In the genomic region with DNA sequence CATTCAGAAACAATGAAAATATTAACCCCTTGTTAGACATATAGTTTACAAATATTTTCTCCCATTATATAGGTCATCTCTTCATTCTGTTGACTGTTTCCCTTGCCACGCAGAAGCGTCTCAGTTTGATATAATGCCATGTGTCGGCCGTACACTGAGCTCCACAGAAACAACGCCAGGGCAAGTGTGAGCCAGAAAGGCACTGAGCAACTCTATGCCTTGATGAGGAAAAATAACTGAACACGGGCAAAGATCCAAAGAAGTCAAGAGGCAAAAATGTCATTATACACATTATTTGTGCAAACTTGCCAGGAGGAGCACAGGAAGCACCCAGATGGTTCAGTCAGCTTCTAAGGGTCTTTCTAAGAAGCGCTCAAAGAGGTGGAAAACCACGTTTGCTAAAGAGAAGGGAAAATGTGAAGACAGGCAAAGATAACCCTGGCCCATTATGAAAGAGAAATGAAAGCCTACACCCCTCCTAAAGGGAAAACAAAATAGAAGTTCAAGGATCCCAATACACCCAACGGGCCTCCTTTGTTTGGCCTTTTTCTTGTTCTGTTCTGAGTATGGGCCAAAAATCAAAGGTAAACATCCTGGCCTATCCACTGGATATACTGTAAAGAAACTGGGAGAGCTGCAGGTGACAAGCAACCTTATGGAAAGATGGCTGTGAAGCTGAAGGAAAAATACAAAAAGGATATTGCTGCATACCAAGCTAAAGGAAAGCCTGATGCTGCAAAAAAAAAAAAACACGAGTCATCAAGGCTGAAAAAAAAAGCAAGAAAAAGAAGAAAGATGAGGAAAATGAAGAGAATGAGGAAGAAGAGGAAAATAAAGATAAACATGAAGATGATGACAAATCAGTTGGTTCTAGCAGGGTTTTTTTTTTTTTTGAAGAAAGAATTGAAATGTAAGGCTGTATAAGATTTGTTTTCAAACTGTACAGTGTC, we compare ENCODE assay signal across 10 cellular contexts. TPM values are rescaled to one million over a fixed set of nuclear protein-coding genes. Genes with fewer than 3 reads are reported as not detected.
DNase-seq lines count a peak whose midpoint lies in the region; ATAC-seq and TF ChIP-seq lines count a peak whose summit lies in the region.
"Had no signal": no experiment of that assay in that cellular context is flagged by ENCODE, and none has a peak within 500 bp of the region (broad histone marks: within the 10 kb centered on the region; RNA-seq: fewer than 3 reads in every experiment).

No MANE protein-coding gene starts in this region.

- H3K4me3 Mint-ChIP-seq in activated CD4-positive, alpha-beta T cell treated with anti-CD3 and anti-CD28 coated beads for 36 hours, result no peak overlapping the region
- no peak overlapping the region for H3K4me3 Mint-ChIP-seq in activated CD4-positive, alpha-beta T cell treated with anti-CD3 and anti-CD28 coated beads, Interleukin-2, amount 10 ng/mL, durations not matched to agents 7 days and 5 days
- peak overlapping the region; percentile 0 to 8 for H3K4me3 Mint-ChIP-seq in stimulated activated naive CD8-positive, alpha-beta T cell treated with anti-CD3 and anti-CD28 coated beads, Interleukin-15, amount 100 ng/mL, for 72 hours

- H3K27me3 ChIP-seq in right cardiac atrium (ENCODE audit: control insufficient read depth, insufficient read depth), result no peaks in the 10 kb centered on the region

- no peaks in the 10 kb centered on the region for H3K9me3 Mint-ChIP-seq in activated CD4-positive, alpha-beta T cell treated with anti-CD3 and anti-CD28 coated beads for 36 hours (ENCODE audit: low read depth)
- H3K9me3 Mint-ChIP-seq in activated CD4-positive, alpha-beta T cell treated with anti-CD3 and anti-CD28 coated beads, Interleukin-2, amount 10 ng/mL, durations not matched to agents 7 days and 5 days, result peaks cover 3% of the 10 kb centered on the region
- H3K9me3 Mint-ChIP-seq in stimulated activated naive CD8-positive, alpha-beta T cell treated with anti-CD3 and anti-CD28 coated beads, Interleukin-15, amount 100 ng/mL, for 72 hours, result no peaks in the 10 kb centered on the region

- in situ Hi-C loops in astrocyte of the cerebellum (cut with HindIII; ENCODE audit: low sequenced_read_pairs), result no loop called here

- H3K4me1 Mint-ChIP-seq in activated CD4-positive, alpha-beta T cell treated with anti-CD3 and anti-CD28 coated beads for 36 hours, result peaks cover 51% of the 10 kb centered on the region
- H3K4me1 Mint-ChIP-seq in activated CD4-positive, alpha-beta T cell treated with anti-CD3 and anti-CD28 coated beads, Interleukin-2, amount 10 ng/mL, durations not matched to agents 7 days and 5 days, result peaks cover 31% of the 10 kb centered on the region
- peaks cover 53% of the 10 kb centered on the region for H3K4me1 Mint-ChIP-seq in stimulated activated naive CD8-positive, alpha-beta T cell treated with anti-CD3 and anti-CD28 coated beads, Interleukin-15, amount 100 ng/mL, for 72 hours

- no peaks in the 10 kb centered on the region for H3K27me3 Mint-ChIP-seq in activated CD4-positive, alpha-beta T cell treated with anti-CD3 and anti-CD28 coated beads for 36 hours
- H3K27me3 Mint-ChIP-seq in activated CD4-positive, alpha-beta T cell treated with anti-CD3 and anti-CD28 coated beads, Interleukin-2, amount 10 ng/mL, durations not matched to agents 7 days and 5 days, result no peaks in the 10 kb centered on the region
- H3K27me3 Mint-ChIP-seq in stimulated activated naive CD8-positive, alpha-beta T cell treated with anti-CD3 and anti-CD28 coated beads, Interleukin-15, amount 100 ng/mL, for 72 hours, result no peaks in the 10 kb centered on the region

- TF ChIP-seq CTCF in astrocyte of the cerebellum (IDR thresholded peaks at IDR 0.05; ENCODE audit: low read depth, low read length, missing control alignments), result no peak

- ATAC-seq in activated CD4-positive, alpha-beta T cell treated with anti-CD3 and anti-CD28 coated beads for 36 hours, result no peak
- ATAC-seq in right cardiac atrium (peak; percentile 75 to 85), left colon (no peak)
- ATAC-seq in stimulated activated naive CD8-positive, alpha-beta T cell treated with anti-CD3 and anti-CD28 coated beads, Interleukin-15, amount 100 ng/mL, for 72 hours, result no peak

- CTCF ChIA-PET in activated CD4-positive, alpha-beta T cell treated with anti-CD3 and anti-CD28 coated beads for 36 hours (lab: Charles Lee), result interaction anchor here (0.6 to 1.0 kb wide), 3 partner anchors 12 to 93 kb away, joined by 3 to 6 read pairs (median 4); no protein-coding TSS in a partner anchor
- CTCF ChIA-PET in activated CD4-positive, alpha-beta T cell treated with anti-CD3 and anti-CD28 coated beads, Interleukin-2, amount 10 ng/mL, durations not matched to agents 7 days and 5 days (lab: Charles Lee), result interaction anchor here (1.1 to 1.3 kb wide), 2 partner anchors 8 to 61 kb away, joined by 3 to 5 read pairs; no protein-coding TSS in a partner anchor

- POLR2A ChIA-PET in activated CD4-positive, alpha-beta T cell treated with anti-CD3 and anti-CD28 coated beads for 36 hours (lab: Charles Lee), result no interaction called here
- POLR2A ChIA-PET in activated CD4-positive, alpha-beta T cell treated with anti-CD3 and anti-CD28 coated beads, Interleukin-2, amount 10 ng/mL, durations not matched to agents 7 days and 5 days (lab: Charles Lee), result no interaction called here

- intact Hi-C loops in activated CD4-positive, alpha-beta T cell treated with anti-CD3 and anti-CD28 coated beads for 36 hours (cut with DNase I, micrococcal nuclease), result no loop called here
- intact Hi-C loops in right cardiac atrium (cut with DNase I) (no loop called here), left colon (cut with DNase I, micrococcal nuclease) (no loop called here)

- no peak for DNase-seq in activated CD4-positive, alpha-beta T cell treated with anti-CD3 and anti-CD28 coated beads for 36 hours
- DNase-seq in activated CD4-positive, alpha-beta T cell treated with anti-CD3 and anti-CD28 coated beads, Interleukin-2, amount 10 ng/mL, durations not matched to agents 7 days and 5 days, result no peak
- peak; percentile 41 for DNase-seq in astrocyte of the cerebellum (ENCODE audit: low read depth)
- peak; percentile 36 to 63 (median 61) for DNase-seq in right cardiac atrium
- no peak for DNase-seq in stimulated activated naive CD8-positive, alpha-beta T cell treated with anti-CD3 and anti-CD28 coated beads, Interleukin-15, amount 100 ng/mL, for 72 hours
- no peak for DNase-seq in Kasumi-1 (lab: John Stamatoyannopoulos, UW)
- DNase-seq in left colon, result no peak
- no peak for DNase-seq in SW 1271 (lab: John Stamatoyannopoulos, UW)
- DNase-seq: MM.1S; stimulated activated CD4-positive, alpha-beta T cell treated with anti-CD3 and anti-CD28 coated beads, Interleukin-4, amount 100 ng/mL, for 24 hours had no signal

- peaks cover 9% of the 10 kb centered on the region for H3K36me3 Mint-ChIP-seq in activated CD4-positive, alpha-beta T cell treated with anti-CD3 and anti-CD28 coated beads for 36 hours (ENCODE audit: low read depth)
- H3K36me3 Mint-ChIP-seq in activated CD4-positive, alpha-beta T cell treated with anti-CD3 and anti-CD28 coated beads, Interleukin-2, amount 10 ng/mL, durations not matched to agents 7 days and 5 days (ENCODE audit: low read depth), result peaks cover 24% of the 10 kb centered on the region

- H3K4me3 ChIP-seq in astrocyte of the cerebellum (ENCODE audit: low read depth, low read length), result peak overlapping the region; percentile 18
- H3K4me3 ChIP-seq in right cardiac atrium (ENCODE audit: low read length), result no peak overlapping the region

- WGBS in right cardiac atrium, result 42% methylated on average over 10 of the region's 10 CpGs

- H3K4me1 ChIP-seq in right cardiac atrium (ENCODE audit: control insufficient read depth, insufficient read depth, low read length), result peaks cover 17% of the 10 kb centered on the region

- H3K9me3 ChIP-seq in right cardiac atrium (ENCODE audit: control insufficient read depth, low read length), result no peaks in the 10 kb centered on the region

- H3K27ac Mint-ChIP-seq in activated CD4-positive, alpha-beta T cell treated with anti-CD3 and anti-CD28 coated beads for 36 hours, result peak overlapping the region; percentile 15
- no peak overlapping the region for H3K27ac Mint-ChIP-seq in activated CD4-positive, alpha-beta T cell treated with anti-CD3 and anti-CD28 coated beads, Interleukin-2, amount 10 ng/mL, durations not matched to agents 7 days and 5 days
- no peak overlapping the region for H3K27ac Mint-ChIP-seq in stimulated activated naive CD8-positive, alpha-beta T cell treated with anti-CD3 and anti-CD28 coated beads, Interleukin-15, amount 100 ng/mL, for 72 hours

- H3K27ac ChIP-seq in right cardiac atrium (ENCODE audit: low read length), result peak overlapping the region; percentile 62

RNA-seq across cellular contexts. Expression of a gene that starts 15.5 kb away (rescaled TPM):
- 1 to 10 TPM; 5.5 to 6.4 TPM for total RNA-seq in activated CD4-positive, alpha-beta T cell treated with anti-CD3 and anti-CD28 coated beads for 36 hours
- total RNA-seq in activated CD4-positive, alpha-beta T cell treated with anti-CD3 and anti-CD28 coated beads, Interleukin-2, amount 10 ng/mL, durations not matched to agents 7 days and 5 days, result 10 to 100 TPM; 15.1 to 15.4 TPM
- total RNA-seq in right cardiac atrium, result 10 to 100 TPM; 21.5 to 25.5 (median 25.0) TPM
- 20.0 TPM for polyA plus RNA-seq in right cardiac atrium
- total RNA-seq in left colon, result 10 to 100 TPM; 38.2 to 46.9 TPM

Comparison
In these comparisons a context has a peak if more than half of its experiments do, and no peak if none do; other contexts are left out.
1. ATAC-seq: peak in right cardiac atrium (2 of 2); none in activated CD4-positive, alpha-beta T cell treated with anti-CD3 and anti-CD28 coated beads for 36 hours (single experiment), stimulated activated naive CD8-positive, alpha-beta T cell treated with anti-CD3 and anti-CD28 coated beads, Interleukin-15, amount 100 ng/mL, for 72 hours (single experiment) and left colon (single experiment).
2. DNase-seq: peak in astrocyte of the cerebellum (single experiment) and right cardiac atrium (3 of 3); none in activated CD4-positive, alpha-beta T cell treated with anti-CD3 and anti-CD28 coated beads for 36 hours (single experiment), activated CD4-positive, alpha-beta T cell treated with anti-CD3 and anti-CD28 coated beads, Interleukin-2, amount 10 ng/mL, durations not matched to agents 7 days and 5 days (single experiment), stimulated activated naive CD8-positive, alpha-beta T cell treated with anti-CD3 and anti-CD28 coated beads, Interleukin-15, amount 100 ng/mL, for 72 hours (0 of 2), Kasumi-1 (0 of 2), left colon (0 of 2) and SW 1271 (0 of 2).
3. H3K4me3 Mint-ChIP-seq: peak in stimulated activated naive CD8-positive, alpha-beta T cell treated with anti-CD3 and anti-CD28 coated beads, Interleukin-15, amount 100 ng/mL, for 72 hours (2 of 2); none in activated CD4-positive, alpha-beta T cell treated with anti-CD3 and anti-CD28 coated beads for 36 hours (single experiment) and activated CD4-positive, alpha-beta T cell treated with anti-CD3 and anti-CD28 coated beads, Interleukin-2, amount 10 ng/mL, durations not matched to agents 7 days and 5 days (single experiment).